Comparison of ENCODE assay signal across 1 cellular context in genomic region chr3:129654126-129654525, GRCh38.
TF ChIP-seq lines count a peak whose summit lies in the region.

No MANE protein-coding gene starts in this region.

TF ChIP-seq in SK-N-SH, 30 proteins besides CTCF, POLR2A, EP300 and RAD21 (continued from another document):
- no peak for TF ChIP-seq ZBTB33 (IDR thresholded peaks at IDR 0.05; ENCODE audit: borderline replicate concordance, low read depth)
- no peak for TF ChIP-seq NRF1 (IDR thresholded peaks at IDR 0.05; ENCODE audit: low read depth, low read length)
- TF ChIP-seq RCOR1 (IDR thresholded peaks at IDR 0.05; ENCODE audit: low read length): no peak
- TF ChIP-seq SIN3A (IDR thresholded peaks at IDR 0.05; ENCODE audit: borderline replicate concordance, low read depth, low read length): no peak
- no peak for TF ChIP-seq REST (IDR thresholded peaks at IDR 0.05; ENCODE audit: low read depth, low read length)
- TF ChIP-seq TAF1 (IDR thresholded peaks at IDR 0.05; ENCODE audit: borderline replicate concordance, low read depth, low read length): no peak
- TF ChIP-seq CHD2 (IDR thresholded peaks at IDR 0.05; ENCODE audit: low read length, partially characterized antibody): no peak
- TF ChIP-seq TCF12 (IDR thresholded peaks at IDR 0.05): peak; percentile 66
- no peak for TF ChIP-seq RXRA (IDR thresholded peaks at IDR 0.05; ENCODE audit: borderline replicate concordance, low read depth)
